9 cellular contexts compared by ENCODE assay signal in genomic region chr9:71897573-71897972, GRCh38. TPM values are rescaled to one million over a fixed set of nuclear protein-coding genes. Genes with fewer than 3 reads are reported as not detected.
DNase-seq lines count a peak whose midpoint lies in the region; ATAC-seq and TF ChIP-seq lines count a peak whose summit lies in the region.
"Had no signal": no experiment of that assay in that cellular context is flagged by ENCODE, and none has a peak within 500 bp of the region (broad histone marks: within the 10 kb centered on the region; RNA-seq: fewer than 3 reads in every experiment).

No MANE protein-coding gene starts in this region.

- BruUV-seq in MCF 10A (replicated peaks; lab: Mats Ljungman, UMichigan): no TSS peak

- peak overlapping the region; percentile 82 for H3K27ac Mint-ChIP-seq in T-helper 2 cell treated with Interferon-gamma antibody and Interleukin-4, amounts not matched to agents 5 μg/mL and 100 μg/mL, for 36 hours
- no peak overlapping the region for H3K27ac Mint-ChIP-seq in MCF 10A (ENCODE audit: low read depth, unreplicated experiment)

- ATAC-seq in GM19025 (IDR thresholded peaks at IDR 0.05; ENCODE audit: low read depth, unreplicated experiment) (peak; percentile 40), HG03095 (IDR thresholded peaks at IDR 0.05; ENCODE audit: unreplicated experiment) (peak; percentile 47)

- H3K36me3 Mint-ChIP-seq in T-helper 2 cell treated with Interferon-gamma antibody and Interleukin-4, amounts not matched to agents 5 μg/mL and 100 μg/mL, for 36 hours (ENCODE audit: low read depth): peaks cover 23% of the 10 kb centered on the region
- H3K36me3 Mint-ChIP-seq in MCF 10A (ENCODE audit: insufficient read depth, unreplicated experiment): peaks cover 5% of the 10 kb centered on the region

- POLR2A ChIA-PET in MCF 10A (lab: Yijun Ruan, JAX): interaction anchor here (0.8 to 1.2 kb wide), 2 partner anchors 10 to 20 kb away, joined by 3 read pairs; no protein-coding TSS in a partner anchor

- intact Hi-C loops in MCF 10A (cut with micrococcal nuclease): no loop called here

- no peak for TF ChIP-seq CTCF in MCF 10A (IDR thresholded peaks at IDR 0.05; ENCODE audit: unreplicated experiment)

- no peaks in the 10 kb centered on the region for H3K27me3 Mint-ChIP-seq in T-helper 2 cell treated with Interferon-gamma antibody and Interleukin-4, amounts not matched to agents 5 μg/mL and 100 μg/mL, for 36 hours (ENCODE audit: low read depth)
- no peaks in the 10 kb centered on the region for H3K27me3 Mint-ChIP-seq in MCF 10A (ENCODE audit: insufficient read depth, unreplicated experiment)

- peaks cover 6% of the 10 kb centered on the region for H3K9me3 Mint-ChIP-seq in T-helper 2 cell treated with Interferon-gamma antibody and Interleukin-4, amounts not matched to agents 5 μg/mL and 100 μg/mL, for 36 hours
- H3K9me3 Mint-ChIP-seq in MCF 10A (ENCODE audit: unreplicated experiment): no peaks in the 10 kb centered on the region

- CTCF ChIA-PET in MCF 10A (lab: Yijun Ruan, JAX): interaction anchor here (0.7 to 1.3 kb wide), 2 partner anchors 23 to 57 kb away, joined by 3 read pairs; no protein-coding TSS in a partner anchor

- peaks cover 78% of the 10 kb centered on the region for H3K4me1 Mint-ChIP-seq in T-helper 2 cell treated with Interferon-gamma antibody and Interleukin-4, amounts not matched to agents 5 μg/mL and 100 μg/mL, for 36 hours (ENCODE audit: low read depth)
- H3K4me1 Mint-ChIP-seq in MCF 10A (ENCODE audit: insufficient read depth, unreplicated experiment): peaks cover 17% of the 10 kb centered on the region

- DNase-seq in AML-193 (lab: John Stamatoyannopoulos, UW) (peak; percentile 87 to 93), mucosa of gallbladder (ENCODE audit: low spot score) (no peak), MCF 10A (ENCODE audit: unreplicated experiment) (no peak), iPS-NIHi11 (ENCODE audit: low spot score) (no peak), 8988T (no peak)
- DNase-seq in T-helper 2 cell treated with Interferon-gamma antibody and Interleukin-4, amounts not matched to agents 5 μg/mL and 100 μg/mL, for 36 hours (ENCODE audit: low spot score): peak; percentile 28
- DNase-seq: C1 segment of cervical spinal cord had no signal

- H3K4me3 Mint-ChIP-seq in T-helper 2 cell treated with Interferon-gamma antibody and Interleukin-4, amounts not matched to agents 5 μg/mL and 100 μg/mL, for 36 hours: peak overlapping the region; percentile 68
- H3K4me3 Mint-ChIP-seq in MCF 10A (ENCODE audit: unreplicated experiment): no peak overlapping the region

RNA-seq across cellular contexts. Expression of gene ABHD17B, which starts 13.4 kb away (rescaled TPM):
- total RNA-seq in mucosa of gallbladder: 18.3 TPM
- total RNA-seq in MCF 10A (2022): 10.4 and 10.5 TPM in 2 replicates

RNA-seq across cellular contexts. Expression of gene C9orf85, which starts 13.9 kb away (rescaled TPM):
- total RNA-seq in mucosa of gallbladder (11.5 TPM), MCF 10A (2022) (19.6 and 23.3 TPM in 2 replicates)

Comparison
In these comparisons a context has a peak if more than half of its experiments do, and no peak if none do; other contexts are left out.
1. DNase-seq: peak in AML-193 (2 of 2) and T-helper 2 cell treated with Interferon-gamma antibody and Interleukin-4, amounts not matched to agents 5 μg/mL and 100 μg/mL, for 36 hours (single experiment); none in mucosa of gallbladder (single experiment), MCF 10A (single experiment), iPS-NIHi11 (single experiment) and 8988T (single experiment).